In genomic region chr21:37712204-37712934, GRCh38 we compare ENCODE assay signal across 8 cellular contexts.
DNase-seq lines count a peak whose midpoint lies in the region; ATAC-seq, FAIRE-seq and TF ChIP-seq lines count a peak whose summit lies in the region.

No MANE protein-coding gene starts in this region.

- H3K27ac Mint-ChIP-seq in memory B cell = no peak overlapping the region

- no peak overlapping the region for H4K91ac ChIP-seq in H1 (replicated peaks; ENCODE audit: insufficient read length, low read length)

- H3K27me3 ChIP-seq in H1 (replicated peaks in 1 of 4; ENCODE audit: control insufficient read depth in 3 of 4, extremely low read depth in 1 of 4, insufficient read depth in 3 of 4, low read length in 3 of 4) = no peaks in the 10 kb centered on the region
- H3K27me3 ChIP-seq in stomach = peaks cover 0 to 18% (median 0%) of the 10 kb centered on the region in 3 donors

- H3K4me1 ChIP-seq in H1 (replicated peaks in 1 of 4; ENCODE audit: control insufficient read depth in 3 of 4, insufficient read depth in 4 of 4, low read length in 3 of 4) = peaks cover 0 to 5% (median 0%) of the 10 kb centered on the region in 4 experiments; a peak in 2 of 7 replicates
- peaks cover 0 to 11% (median 3%) of the 10 kb centered on the region in 4 donors for H3K4me1 ChIP-seq in stomach

- H3K4me1 Mint-ChIP-seq in memory B cell = no peaks in the 10 kb centered on the region

- H3K27ac ChIP-seq in H1 (ENCODE audit: low read depth, low read length) (no peak overlapping the region), stomach (no peak overlapping the region)

- H4K8ac ChIP-seq in H1 (ENCODE audit: extremely low read depth, insufficient read depth, low read length) = no peak overlapping the region

- H3K27me3 Mint-ChIP-seq in memory B cell = peaks cover 6% of the 10 kb centered on the region

- H3K36me3 ChIP-seq in H1 (ENCODE audit: control insufficient read depth in 2 of 4, insufficient read depth in 4 of 4, low read length in 3 of 4) = no peaks in the 10 kb centered on the region
- no peaks in the 10 kb centered on the region for H3K36me3 ChIP-seq in stomach

- no peak overlapping the region for H2BK20ac ChIP-seq in H1 (ENCODE audit: low read length)

- H3K4me2 ChIP-seq in H1 (ENCODE audit: insufficient read depth in 1 of 2, low read depth in 2 of 2, low read length in 2 of 2) = no peak overlapping the region

- no peak overlapping the region for H2AFZ ChIP-seq in H1 (ENCODE audit: low read length)

- no peaks in the 10 kb centered on the region for H3K9me3 Mint-ChIP-seq in memory B cell

- H3K18ac ChIP-seq in H1 (ENCODE audit: extremely low read depth, low read length) = no peak overlapping the region

- no peak overlapping the region for H3K14ac ChIP-seq in H1 (ENCODE audit: insufficient read length)

- H4K5ac ChIP-seq in H1 (ENCODE audit: insufficient read length, low read depth, low read length) = no peak overlapping the region

- H2AK5ac ChIP-seq in H1 (ENCODE audit: low read depth, low read length) = no peak overlapping the region

- ATAC-seq in HG02885 (IDR thresholded peaks at IDR 0.05; ENCODE audit: poor library complexity, unreplicated experiment) (peak; percentile 83), memory B cell (ENCODE audit: low read depth) (peak; percentile 47)

- FAIRE-seq in H1 (lab: Jason Lieb, UNC) = peak; percentile 42

- no peak overlapping the region for H3K9ac ChIP-seq in H1 (replicated peaks in 1 of 4; ENCODE audit: extremely low read depth in 1 of 4, low read depth in 3 of 4, low read length in 3 of 4)

- H2BK12ac ChIP-seq in H1 (ENCODE audit: low read depth, low read length) = 0 out of 2 replicates have a peak overlapping the region, but pooled peaks have one; percentile 13

- peak; percentile 89 to 92 for TF ChIP-seq RAD21 in H1 (IDR thresholded peaks at IDR 0.05 in 1 of 2, conservative IDR thresholded peaks at IDR 0.05 in 1 of 2; ENCODE audit: low read depth in 2 of 2, low read length in 2 of 2)

- POLR2A ChIA-PET in H1 (lab: Charles Lee; ENCODE audit: partially characterized antibody) = interaction anchor here (0.7 kb wide), 1 partner anchor 160 kb away, joined by 3 read pairs; no protein-coding TSS in a partner anchor

- H3K9me3 ChIP-seq in H1 (ENCODE audit: insufficient read depth in 2 of 2, low read depth in 1 of 2, low read length in 1 of 2) = no peaks in the 10 kb centered on the region
- H3K9me3 ChIP-seq in stomach = no peaks in the 10 kb centered on the region

- no peak overlapping the region for H3K4ac ChIP-seq in H1 (replicated peaks; ENCODE audit: insufficient read length, low read depth, low read length)

- TF ChIP-seq EP300 in H1 (IDR thresholded peaks at IDR 0.05; ENCODE audit: borderline replicate concordance in 1 of 2, low read depth in 2 of 2, low read length in 2 of 2) = no peak
- TF ChIP-seq EP300 in stomach (IDR thresholded peaks at IDR 0.05) = no peak

- no peak overlapping the region for H2BK120ac ChIP-seq in H1 (replicated peaks; ENCODE audit: low read depth, low read length)

- TF ChIP-seq CTCF in H1 (IDR thresholded peaks at IDR 0.05; ENCODE audit: control extremely low read depth in 1 of 3, insufficient read depth in 1 of 3, low read depth in 1 of 3, low read length in 3 of 3) (peak; percentile 85 to 93 (median 86)), stomach (IDR thresholded peaks at IDR 0.05) (peak in 5 of 7 experiments; percentile 49 to 69 (median 67))

- no peak overlapping the region for H3K23ac ChIP-seq in H1 (ENCODE audit: insufficient read length)

- no peak overlapping the region; the same call in 1 of the 2 replicates for H2BK5ac ChIP-seq in H1 (ENCODE audit: low read depth, low read length)

- no peak overlapping the region for H3K4me3 Mint-ChIP-seq in memory B cell

- TF ChIP-seq POLR2A in H1 (IDR thresholded peaks at IDR 0.05; ENCODE audit: control extremely low read depth in 1 of 2, low read depth in 2 of 2, low read length in 2 of 2) = no peak
- no peak for TF ChIP-seq POLR2A in stomach (IDR thresholded peaks at IDR 0.05)

- no peaks in the 10 kb centered on the region for H3K36me3 Mint-ChIP-seq in memory B cell

- H3K4me3 ChIP-seq in H1 (ENCODE audit: extremely low read depth in 1 of 4, insufficient read depth in 2 of 4, low read depth in 3 of 4, low read length in 4 of 4) (no peak overlapping the region), stomach (no peak overlapping the region)

- H3K23me2 ChIP-seq in H1 (ENCODE audit: low read depth, low read length) = peaks cover 2% of the 10 kb centered on the region; the same call in 1 of the 2 replicates

- no peaks in the 10 kb centered on the region for H3K79me2 ChIP-seq in H1 (ENCODE audit: control insufficient read depth in 1 of 2, insufficient read depth in 2 of 2, low read length in 2 of 2)

- H2BK15ac ChIP-seq in H1 (ENCODE audit: low read length) = no peak overlapping the region

- H4K20me1 ChIP-seq in H1 (replicated peaks in 1 of 2; ENCODE audit: control insufficient read depth in 1 of 2, insufficient read depth in 2 of 2, low read length in 2 of 2) = no peaks in the 10 kb centered on the region

- H3K56ac ChIP-seq in H1 (replicated peaks; ENCODE audit: insufficient read length, low read depth, low read length) = no peak overlapping the region

- 0% methylated on average over 1 of the region's 1 CpG; no CpG with 5 or more reads in 1 of the 2 experiments for WGBS in H1 (ENCODE audit: extremely low coverage in 1 of 2, insufficient coverage in 1 of 2, insufficient read length in 1 of 2, insufficient replicate concordance in 2 of 2, low coverage in 1 of 2, low lambda C conversion rate in 2 of 2, missing lambda C conversion rate in 1 of 2), 2 experiments
- WGBS in stomach, 5 donors = 0 to 17% (median 6%) methylated on average over 1 of the region's 1 CpG

- intact Hi-C loops in stomach (cut with DNase I; ENCODE audit: low total_unique reads) = no loop called here

- no peaks in the 10 kb centered on the region for H3K79me1 ChIP-seq in H1 (ENCODE audit: low read depth, low read length)

- DNase-seq in activated T-cell treated with anti-CD3 and anti-CD28 coated beads for 24 hours (ENCODE audit: low read depth) = peak; percentile 11
- DNase-seq in activated T-cell treated with anti-CD3 and anti-CD28 coated beads, Interleukin-2, amount 50 U/mL, for 1 hour = no peak
- peak; percentile 1 for DNase-seq in NCI-H2081 treated with DMSO at 0.1 percent for 48 hours (lab: John Stamatoyannopoulos, UW)
- DNase-seq in UCSD-AML1 (lab: John Stamatoyannopoulos, UW; ENCODE audit: unreplicated experiment) = peak; percentile 57
- peak; percentile 41 to 77 for DNase-seq in H1 (ENCODE audit: low read depth in 1 of 2, low spot score in 2 of 2)
- DNase-seq in memory B cell (ENCODE audit: low spot score in 2 of 2) = peak in 1 of 2 donors; percentile 13
- peak; percentile 67 for DNase-seq in stomach

- CTCF ChIA-PET in H1 (lab: Charles Lee; ENCODE audit: partially characterized antibody) = interaction anchor here (0.6 to 4.9 kb wide), 51 partner anchors 7 to 674 kb away, joined by 3 to 39 read pairs (median 4); no protein-coding TSS in a partner anchor

TF ChIP-seq in H1, 55 proteins besides CTCF, POLR2A, EP300 and RAD21:
- no peak for TF ChIP-seq TAF7 (optimal IDR thresholded peaks at IDR 0.05; ENCODE audit: borderline replicate concordance, low read depth, low read length)
- TF ChIP-seq HDAC6 (IDR thresholded peaks at IDR 0.05; ENCODE audit: low read depth, low read length) = no peak
- TF ChIP-seq ASH2L (IDR thresholded peaks at IDR 0.05; ENCODE audit: low read length) = no peak
- TF ChIP-seq EGR1 (IDR thresholded peaks at IDR 0.05; ENCODE audit: borderline replicate concordance, low read depth, low read length) = 0 out of 2 replicates have a peak, but pooled peaks have one; percentile 6
- no peak for TF ChIP-seq BRCA1 (IDR thresholded peaks at IDR 0.05; ENCODE audit: low read depth, low read length)
- no peak for TF ChIP-seq TAF1 (IDR thresholded peaks at IDR 0.05; ENCODE audit: low read depth, low read length)
- TF ChIP-seq NRF1 (IDR thresholded peaks at IDR 0.05; ENCODE audit: low read depth, low read length) = no peak
- no peak for TF ChIP-seq CEBPB (IDR thresholded peaks at IDR 0.05; ENCODE audit: low read depth, low read length)
- no peak for TF ChIP-seq YY1 (IDR thresholded peaks at IDR 0.05; ENCODE audit: low read depth, low read length)
- TF ChIP-seq POLR2AphosphoS5 (IDR thresholded peaks at IDR 0.05; ENCODE audit: low read depth, low read length) = no peak
- no peak for TF ChIP-seq CBX8 (IDR thresholded peaks at IDR 0.05; ENCODE audit: borderline replicate concordance, low read depth, low read length)
- TF ChIP-seq USF2 (IDR thresholded peaks at IDR 0.05; ENCODE audit: low read length) = 0 out of 2 replicates have a peak, but pooled peaks have one; percentile 26
- no peak for TF ChIP-seq TCF12 (IDR thresholded peaks at IDR 0.05; ENCODE audit: low read depth, low read length)
- no peak for TF ChIP-seq RXRA (IDR thresholded peaks at IDR 0.05; ENCODE audit: insufficient read depth, low read depth, low read length)
- TF ChIP-seq KDM4A (IDR thresholded peaks at IDR 0.05; ENCODE audit: low read depth, low read length, severe bottlenecking) = no peak
- no peak for TF ChIP-seq EZH2 (IDR thresholded peaks at IDR 0.05; ENCODE audit: low read depth, low read length, severe bottlenecking)
- TF ChIP-seq CREB1 (IDR thresholded peaks at IDR 0.05) = peak; percentile 27; the same call in 1 of the 2 replicates
- TF ChIP-seq SIN3A (conservative IDR thresholded peaks at IDR 0.05 in 1 of 2, IDR thresholded peaks at IDR 0.05 in 1 of 2; ENCODE audit: low read depth in 1 of 2, low read length in 2 of 2) = 0 out of 4 replicates have a peak, but pooled peaks of 1 of the 2 experiments have one; percentile 46
- no peak for TF ChIP-seq TBP (IDR thresholded peaks at IDR 0.05; ENCODE audit: low read depth, low read length)
- TF ChIP-seq E2F6 (IDR thresholded peaks at IDR 0.05) = no peak
- TF ChIP-seq GTF2F1 (IDR thresholded peaks at IDR 0.05; ENCODE audit: borderline replicate concordance, low read depth, low read length) = no peak
- TF ChIP-seq POU5F1 (IDR thresholded peaks at IDR 0.05; ENCODE audit: low read depth, low read length) = no peak
